10 cellular contexts compared by ENCODE assay signal in genomic region chr17:32489320-32490100, GRCh38. TPM values are rescaled to one million over a fixed set of nuclear protein-coding genes. Genes with fewer than 3 reads are reported as not detected.
DNase-seq lines count a peak whose midpoint lies in the region; ATAC-seq and TF ChIP-seq lines count a peak whose summit lies in the region.
"Had no signal": no experiment of that assay in that cellular context is flagged by ENCODE, and none has a peak within 500 bp of the region (broad histone marks: within the 10 kb centered on the region; RNA-seq: fewer than 3 reads in every experiment).

No MANE protein-coding gene starts in this region.

- peaks cover 39% of the 10 kb centered on the region for H3K36me3 Mint-ChIP-seq in activated CD4-positive, alpha-beta T cell treated with anti-CD3 and anti-CD28 coated beads for 36 hours (ENCODE audit: low read depth)
- H3K36me3 Mint-ChIP-seq in IgD-negative memory B cell (peaks cover 3% of the 10 kb centered on the region), chondrocyte (ENCODE audit: low read depth) (no peaks in the 10 kb centered on the region), progenitor cell of endocrine pancreas (ENCODE audit: insufficient read depth) (peaks cover 1% of the 10 kb centered on the region)

- H3K9me3 Mint-ChIP-seq in activated CD4-positive, alpha-beta T cell treated with anti-CD3 and anti-CD28 coated beads for 36 hours (ENCODE audit: low read depth): no peaks in the 10 kb centered on the region
- no peaks in the 10 kb centered on the region for H3K9me3 Mint-ChIP-seq in IgD-negative memory B cell
- no peaks in the 10 kb centered on the region for H3K9me3 Mint-ChIP-seq in chondrocyte (ENCODE audit: low read depth)
- H3K9me3 Mint-ChIP-seq in progenitor cell of endocrine pancreas (ENCODE audit: low read depth): no peaks in the 10 kb centered on the region

- DNase-seq in activated CD4-positive, alpha-beta T cell treated with anti-CD3 and anti-CD28 coated beads for 36 hours: no peak
- no peak for DNase-seq in activated CD4-positive, alpha-beta T cell treated with anti-CD3 and anti-CD28 coated beads, Interleukin-2, amount 50 U/mL, for 4 hours
- DNase-seq in chondrocyte (ENCODE audit: low spot score) (peak; percentile 49), progenitor cell of endocrine pancreas (ENCODE audit: low spot score, unreplicated experiment) (no peak), sciatic nerve (ENCODE audit: low spot score) (no peak), NCI-H1694 (lab: John Stamatoyannopoulos, UW) (no peak), NCI-H128 (lab: John Stamatoyannopoulos, UW; ENCODE audit: unreplicated experiment) (no peak)
- DNase-seq: activated CD4-positive, alpha-beta T cell treated with anti-CD3 and anti-CD28 coated beads for 4 hours; tibial artery had no signal

- CTCF ChIA-PET in activated CD4-positive, alpha-beta T cell treated with anti-CD3 and anti-CD28 coated beads for 36 hours (lab: Charles Lee): interaction anchor here (0.8 to 2.0 kb wide), 6 partner anchors 9 to 265 kb away, joined by 3 to 13 read pairs (median 4); no protein-coding TSS in a partner anchor

- peak overlapping the region; percentile 76 for H3K27ac Mint-ChIP-seq in activated CD4-positive, alpha-beta T cell treated with anti-CD3 and anti-CD28 coated beads for 36 hours
- peak overlapping the region; percentile 78 to 85 (median 81) for H3K27ac Mint-ChIP-seq in IgD-negative memory B cell
- H3K27ac Mint-ChIP-seq in chondrocyte (ENCODE audit: unreplicated experiment): no peak overlapping the region
- peak overlapping the region; percentile 41 for H3K27ac Mint-ChIP-seq in progenitor cell of endocrine pancreas

- no peak for ATAC-seq in activated CD4-positive, alpha-beta T cell treated with anti-CD3 and anti-CD28 coated beads for 36 hours
- no peak for ATAC-seq in sciatic nerve

- H3K4me3 Mint-ChIP-seq in activated CD4-positive, alpha-beta T cell treated with anti-CD3 and anti-CD28 coated beads for 36 hours: peak overlapping the region; percentile 96
- H3K4me3 Mint-ChIP-seq in IgD-negative memory B cell: peak overlapping the region; percentile 77 to 94 (median 92)
- H3K4me3 Mint-ChIP-seq in chondrocyte (ENCODE audit: unreplicated experiment): no peak overlapping the region
- peak overlapping the region; percentile 65 for H3K4me3 Mint-ChIP-seq in progenitor cell of endocrine pancreas (ENCODE audit: low read depth)

- H3K27me3 Mint-ChIP-seq in activated CD4-positive, alpha-beta T cell treated with anti-CD3 and anti-CD28 coated beads for 36 hours: no peaks in the 10 kb centered on the region
- no peaks in the 10 kb centered on the region for H3K27me3 Mint-ChIP-seq in IgD-negative memory B cell
- no peaks in the 10 kb centered on the region for H3K27me3 Mint-ChIP-seq in chondrocyte (ENCODE audit: low read depth)
- H3K27me3 Mint-ChIP-seq in progenitor cell of endocrine pancreas: no peaks in the 10 kb centered on the region

- POLR2A ChIA-PET in activated CD4-positive, alpha-beta T cell treated with anti-CD3 and anti-CD28 coated beads for 36 hours (lab: Charles Lee): interaction anchor here (1.2 kb wide), 1 partner anchor 45 kb away, joined by 3 read pairs; the partner anchor contains the start of gene PSMD11

- TF ChIP-seq CTCF in chondrocyte (IDR thresholded peaks at IDR 0.05) (no peak), progenitor cell of endocrine pancreas (IDR thresholded peaks at IDR 0.05; ENCODE audit: unreplicated experiment) (no peak)

- peaks cover 66% of the 10 kb centered on the region for H3K4me1 Mint-ChIP-seq in activated CD4-positive, alpha-beta T cell treated with anti-CD3 and anti-CD28 coated beads for 36 hours
- peaks cover 46 to 65% (median 59%) of the 10 kb centered on the region in 3 donors for H3K4me1 Mint-ChIP-seq in IgD-negative memory B cell
- H3K4me1 Mint-ChIP-seq in chondrocyte (ENCODE audit: low read depth): peaks cover 18% of the 10 kb centered on the region
- H3K4me1 Mint-ChIP-seq in progenitor cell of endocrine pancreas (ENCODE audit: low read depth): peaks cover 25% of the 10 kb centered on the region

- intact Hi-C loops in activated CD4-positive, alpha-beta T cell treated with anti-CD3 and anti-CD28 coated beads for 36 hours (cut with DNase I, micrococcal nuclease): loop anchor here in 1 of 2 experiments (2.0 kb wide), 1 partner anchor 31 kb away; no protein-coding TSS in a partner anchor
- intact Hi-C loops in sciatic nerve (cut with DNase I): no loop called here

RNA-seq across cellular contexts. Expression of gene CDK5R1, which starts 2.7 kb away (rescaled TPM):
- total RNA-seq in activated CD4-positive, alpha-beta T cell treated with anti-CD3 and anti-CD28 coated beads for 36 hours: 10 to 100 TPM; 15.3 to 15.4 TPM
- polyA plus RNA-seq in IgD-negative memory B cell: 3.8 TPM
- total RNA-seq in chondrocyte (1.8 to 2.3 TPM (median 2.1 TPM) in 3 replicates), progenitor cell of endocrine pancreas (6.1 and 6.2 TPM in 2 replicates), sciatic nerve (1.3 TPM)

RNA-seq across cellular contexts. Expression of gene PSMD11, which starts 45.2 kb away (rescaled TPM):
- 100 to 1,000 TPM; 109 to 135 TPM for total RNA-seq in activated CD4-positive, alpha-beta T cell treated with anti-CD3 and anti-CD28 coated beads for 36 hours
- polyA plus RNA-seq in IgD-negative memory B cell: 126 TPM
- total RNA-seq in chondrocyte: 80.7 to 105 TPM (median 85.9 TPM) in 3 replicates
- 110 and 113 TPM in 2 replicates for total RNA-seq in progenitor cell of endocrine pancreas
- 58.8 TPM for total RNA-seq in sciatic nerve
